In genomic region chr3:9769012-9769411, GRCh38 we compare ENCODE assay signal across 8 cellular contexts. TPM values are rescaled to one million over a fixed set of nuclear protein-coding genes. Genes with fewer than 3 reads are reported as not detected.
DNase-seq lines count a peak whose midpoint lies in the region; TF ChIP-seq lines count a peak whose summit lies in the region.

No MANE protein-coding gene starts in this region.

- peak overlapping the region; percentile 82 for H2AFZ ChIP-seq in parathyroid adenoma

- no peak for TF ChIP-seq POLR2A in esophagus muscularis mucosa (IDR thresholded peaks at IDR 0.05; ENCODE audit: low read depth)

- peak overlapping the region; percentile 97 for H3K4me2 ChIP-seq in parathyroid adenoma (ENCODE audit: low read length)

- H3K9me3 ChIP-seq in esophagus muscularis mucosa (no peaks in the 10 kb centered on the region), parathyroid adenoma (ENCODE audit: control insufficient read depth, low read length) (no peaks in the 10 kb centered on the region)

- TF ChIP-seq EP300 in esophagus muscularis mucosa (IDR thresholded peaks at IDR 0.05): no peak

- no peak for TF ChIP-seq CTCF in VCaP (conservative IDR thresholded peaks at IDR 0.05)
- no peak for TF ChIP-seq CTCF in esophagus muscularis mucosa (IDR thresholded peaks at IDR 0.05)
- TF ChIP-seq CTCF in parathyroid adenoma (IDR thresholded peaks at IDR 0.05): no peak

- no peak overlapping the region for H3K9ac ChIP-seq in parathyroid adenoma

- H3K36me3 ChIP-seq in esophagus muscularis mucosa (peaks cover 0 to 24% (median 13%) of the 10 kb centered on the region in 4 donors), parathyroid adenoma (ENCODE audit: control insufficient read depth, insufficient read depth, low read length) (no peaks in the 10 kb centered on the region)

- H3K4me3 ChIP-seq in esophagus muscularis mucosa (peak overlapping the region; percentile 77 to 90 (median 85)), parathyroid adenoma (ENCODE audit: low read depth, low read length) (peak overlapping the region; percentile 83)

- peaks cover 34 to 46% (median 43%) of the 10 kb centered on the region in 4 donors for H3K4me1 ChIP-seq in esophagus muscularis mucosa
- H3K4me1 ChIP-seq in parathyroid adenoma: peaks cover 13% of the 10 kb centered on the region

- DNase-seq in COLO668 (lab: John Stamatoyannopoulos, UW; ENCODE audit: unreplicated experiment): peak; percentile 8
- DNase-seq in esophagus muscularis mucosa (ENCODE audit: extremely low spot score): no peak
- DNase-seq in stimulated activated CD4-positive, alpha-beta T cell treated with anti-CD3 and anti-CD28 coated beads, Interleukin-4, amount 100 ng/mL, for 24 hours: no peak
- no peak for DNase-seq in H4 (ENCODE audit: low spot score)
- DNase-seq in NCI-H2171 treated with DMSO at 0.1 percent for 48 hours (lab: John Stamatoyannopoulos, UW): no peak
- no peak for DNase-seq in NCI-H510A (lab: John Stamatoyannopoulos, UW)

- no peaks in the 10 kb centered on the region for H3K27me3 ChIP-seq in esophagus muscularis mucosa
- no peaks in the 10 kb centered on the region for H3K27me3 ChIP-seq in parathyroid adenoma (ENCODE audit: control insufficient read depth, insufficient read depth, low read length)

- H3K27ac ChIP-seq in VCaP (peak overlapping the region; percentile 89), esophagus muscularis mucosa (replicated peaks in 1 of 4) (peak overlapping the region; percentile 88 to 93 (median 90)), parathyroid adenoma (peak overlapping the region; percentile 60)

- H3K79me2 ChIP-seq in parathyroid adenoma: no peaks in the 10 kb centered on the region

- 53% methylated on average over 5 of the region's 5 CpGs for WGBS in esophagus muscularis mucosa

- intact Hi-C loops in esophagus muscularis mucosa (cut with DNase I): no loop called here

RNA-seq across cellular contexts. Expression of gene CAMK1, which starts 0.7 kb away (rescaled TPM):
- total RNA-seq in esophagus muscularis mucosa: 10 to 100 TPM; 53.6 to 78.9 (median 70.2) TPM
- total RNA-seq in H4 (2014; rRNA removed; shearing (Covaris generic)): 4.9 and 16.6 TPM in 2 replicates

RNA-seq across cellular contexts. Expression of gene OGG1, which starts 19.3 kb away (rescaled TPM):
- 10 to 100 TPM; 18.6 to 28.3 (median 24.9) TPM for total RNA-seq in esophagus muscularis mucosa
- total RNA-seq in H4 (2014; rRNA removed; shearing (Covaris generic)): 12.9 and 13.0 TPM in 2 replicates

RNA-seq across cellular contexts. Expression of gene TADA3, which starts 23.3 kb away (rescaled TPM):
- 10 to 100 TPM; 64.4 to 80.9 (median 74.6) TPM for total RNA-seq in esophagus muscularis mucosa
- total RNA-seq in H4 (2014; rRNA removed; shearing (Covaris generic)): 81.5 and 95.9 TPM in 2 replicates

RNA-seq across cellular contexts. Expression of gene ARPC4, which starts 23.9 kb away (rescaled TPM):
- 100 to 1,000 TPM; 129 to 191 (median 164) TPM for total RNA-seq in esophagus muscularis mucosa
- 227 and 296 TPM in 2 replicates for total RNA-seq in H4 (2014; rRNA removed; shearing (Covaris generic))

RNA-seq across cellular contexts. Expression of gene BRPF1, which starts 37.5 kb away (rescaled TPM):
- total RNA-seq in esophagus muscularis mucosa: 10 to 100 TPM; 16.2 to 23.3 (median 21.1) TPM
- total RNA-seq in H4 (2014; rRNA removed; shearing (Covaris generic)): 10.1 and 10.6 TPM in 2 replicates
